ENCODE assay signal across 8 cellular contexts in the genomic region with DNA sequence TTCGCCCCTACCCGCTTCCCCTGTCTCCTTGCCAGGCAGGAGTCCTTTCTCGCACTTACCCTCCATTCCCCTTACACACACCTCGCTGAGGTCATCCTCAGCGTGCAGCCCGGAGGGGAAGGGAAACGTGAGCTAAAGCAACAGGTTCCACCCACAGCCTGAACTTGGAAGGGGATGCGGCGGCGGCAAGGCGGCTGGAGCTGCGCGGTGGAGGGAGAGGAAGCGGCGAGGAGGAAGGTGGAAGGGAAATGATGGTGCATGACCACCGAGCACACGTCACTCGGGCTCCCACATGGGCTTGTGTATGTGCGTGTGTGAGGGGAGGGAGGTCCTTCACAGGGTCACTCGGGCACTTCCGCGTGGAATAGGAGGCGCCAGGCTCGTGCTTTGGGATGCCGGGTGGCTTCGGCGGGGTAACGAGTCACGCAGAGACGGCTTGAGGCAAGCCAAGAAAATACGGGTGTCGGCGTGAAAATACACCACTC.
DNase-seq lines count a peak whose midpoint lies in the region; ATAC-seq, FAIRE-seq and TF ChIP-seq lines count a peak whose summit lies in the region.

No MANE protein-coding gene starts in this region.

- peak overlapping the region; percentile 93 for H3K4me2 ChIP-seq in keratinocyte (ENCODE audit: control insufficient read depth, extremely low read depth, insufficient read depth, low read depth, low read length)

- dilution Hi-C loops in keratinocyte (cut with MboI; ENCODE audit: extremely low pct_ligation_motif_present, low sequenced_read_pairs), result no loop called here

- peaks cover 22% of the 10 kb centered on the region for H3K79me2 ChIP-seq in keratinocyte (ENCODE audit: control insufficient read depth, insufficient read depth, low read length)

- POLR2A ChIA-PET in Panc1 (lab: Charles Lee), result no interaction called here

- H3K36me3 Mint-ChIP-seq in central memory CD8-positive, alpha-beta T cell (ENCODE audit: insufficient read depth), result no peaks in the 10 kb centered on the region

- H3K27ac ChIP-seq in Panc1 (ENCODE audit: low read length) (peak overlapping the region; percentile 74), keratinocyte (ENCODE audit: control insufficient read depth, insufficient read depth, low read length) (peak overlapping the region; percentile 90)

- H3K36me3 ChIP-seq in Panc1 (ENCODE audit: control insufficient read depth, insufficient read depth, low read length), result no peaks in the 10 kb centered on the region
- H3K36me3 ChIP-seq in keratinocyte (ENCODE audit: control insufficient read depth in 2 of 2, extremely low read depth in 1 of 2, insufficient read depth in 2 of 2, low read length in 2 of 2), result no peaks in the 10 kb centered on the region

- CTCF ChIA-PET in Panc1 (lab: Charles Lee), result interaction anchor here (1.0 kb wide), 1 partner anchor 143 kb away, joined by 3 read pairs; no protein-coding TSS in a partner anchor

- peak; percentile 29 for FAIRE-seq in keratinocyte (lab: Jason Lieb, UNC)

- peaks cover 70% of the 10 kb centered on the region for H3K27me3 Mint-ChIP-seq in central memory CD8-positive, alpha-beta T cell

- TF ChIP-seq CTCF in Panc1 (IDR thresholded peaks at IDR 0.05) (no peak), keratinocyte (optimal IDR thresholded peaks at IDR 0.05 in 1 of 3, IDR thresholded peaks at IDR 0.05 in 1 of 3, conservative IDR thresholded peaks at IDR 0.05 in 1 of 3; ENCODE audit: extremely low read depth in 1 of 3, insufficient read depth in 2 of 3, low read length in 3 of 3) (no peak)

- peak overlapping the region; percentile 74 for H3K9ac ChIP-seq in keratinocyte (ENCODE audit: control insufficient read depth, extremely low read depth, insufficient read depth, low read length)

- H4K20me1 ChIP-seq in keratinocyte (ENCODE audit: control insufficient read depth, extremely low read depth, insufficient read depth, low read length), result peaks cover 5% of the 10 kb centered on the region

- peak overlapping the region; percentile 54 for H2AFZ ChIP-seq in keratinocyte (ENCODE audit: control insufficient read depth, low read length)

- peak overlapping the region; percentile 50 for H3K27ac Mint-ChIP-seq in central memory CD8-positive, alpha-beta T cell (ENCODE audit: low read depth)

- peak overlapping the region; percentile 46 for H3K4me3 Mint-ChIP-seq in central memory CD8-positive, alpha-beta T cell

- H3K27me3 ChIP-seq in Panc1 (ENCODE audit: control insufficient read depth, insufficient read depth, low read length) (no peaks in the 10 kb centered on the region), keratinocyte (ENCODE audit: control insufficient read depth, extremely low read depth, insufficient read depth, low read length) (no peaks in the 10 kb centered on the region)

- ATAC-seq in GM19043 (IDR thresholded peaks at IDR 0.05; ENCODE audit: low read depth, unreplicated experiment) (peak; percentile 27), HG03342 (IDR thresholded peaks at IDR 0.05; ENCODE audit: unreplicated experiment) (peak; percentile 27), Panc1 (peak; percentile 19)
- peak; percentile 60 for ATAC-seq in central memory CD8-positive, alpha-beta T cell (replicated peaks; ENCODE audit: extremely low read depth, poor library complexity, severe bottlenecking)

- H3K9me3 ChIP-seq in Panc1 (ENCODE audit: control insufficient read depth, insufficient read depth, low read depth, low read length) (no peaks in the 10 kb centered on the region), keratinocyte (ENCODE audit: control insufficient read depth, low read depth, low read length) (no peaks in the 10 kb centered on the region)

- H3K4me3 ChIP-seq in Panc1 (ENCODE audit: low read depth in 2 of 2, low read length in 2 of 2) (peak overlapping the region; percentile 71 to 76), keratinocyte (ENCODE audit: control insufficient read depth in 2 of 3, extremely low read depth in 1 of 3, insufficient read depth in 2 of 3, low read depth in 1 of 3, low read length in 3 of 3) (peak overlapping the region; percentile 57 to 65 (median 63))

- H3K9me3 Mint-ChIP-seq in central memory CD8-positive, alpha-beta T cell, result no peaks in the 10 kb centered on the region

- in situ Hi-C loops in Panc1 (cut with HindIII; ENCODE audit: low pct_unique_long_range_greater_than_20kb, low sequenced_read_pairs), result no loop called here

- H3K4me1 Mint-ChIP-seq in central memory CD8-positive, alpha-beta T cell, result peaks cover 4% of the 10 kb centered on the region

- no peaks in the 10 kb centered on the region for H3K9me1 ChIP-seq in keratinocyte (ENCODE audit: control insufficient read depth, extremely low read depth, insufficient read depth, low read length)

- peak; percentile 39 for DNase-seq in COR-L47 (lab: John Stamatoyannopoulos, UW)
- DNase-seq in Panc1 (ENCODE audit: low read depth, low spot score), result no peak
- peak in 1 of 2 donors; percentile 16 for DNase-seq in central memory CD8-positive, alpha-beta T cell (ENCODE audit: low spot score in 2 of 2)
- DNase-seq in keratinocyte (ENCODE audit: low read depth, low spot score), result peak; percentile 63
- peak; percentile 33 for DNase-seq in smooth muscle cell of the brain vasculature (ENCODE audit: low read depth, low spot score)
- DNase-seq in activated gamma-delta T cell (lab: John Stamatoyannopoulos, UW), result no peak

- no TSS peak for BruUV-seq in Panc1 (replicated peaks; lab: Mats Ljungman, UMichigan)

- intact Hi-C loops in Panc1 (cut with micrococcal nuclease; ENCODE audit: unreplicated experiment), result no loop called here

- H3K4me1 ChIP-seq in Panc1 (ENCODE audit: control insufficient read depth, insufficient read depth, low read length), result peaks cover 27% of the 10 kb centered on the region
- H3K4me1 ChIP-seq in keratinocyte (ENCODE audit: control insufficient read depth, extremely low read depth, insufficient read depth, low read length), result peaks cover 35% of the 10 kb centered on the region

Comparison
In these comparisons a context has a peak if more than half of its experiments do, and no peak if none do; other contexts are left out.
1. DNase-seq: peak in COR-L47 (single experiment), keratinocyte (single experiment) and smooth muscle cell of the brain vasculature (single experiment); none in Panc1 (single experiment) and activated gamma-delta T cell (single experiment).
2. Peak in every context shown above with its lines, with median percentiles within 50 percentile points of each other: ATAC-seq.